In genomic region chr11:20363500-20364411, GRCh38 we compare ENCODE assay signal across 8 cellular contexts. TPM values are rescaled to one million over a fixed set of nuclear protein-coding genes. Genes with fewer than 3 reads are reported as not detected.
DNase-seq lines count a peak whose midpoint lies in the region; ATAC-seq and TF ChIP-seq lines count a peak whose summit lies in the region.

TSS of gene HTATIP2 (plus strand) at chr11:20363714. CDS start at chr11:20364238, 524 bp downstream.

- DNase-seq in NCI-H2029 (lab: John Stamatoyannopoulos, UW): peak; percentile 44
- no peak for DNase-seq in NCI-H2029 treated with DMSO at 0.1 percent for 48 hours (lab: John Stamatoyannopoulos, UW)
- DNase-seq in NCI-H446 treated with DMSO at 0.1 percent for 48 hours (lab: John Stamatoyannopoulos, UW): peak; percentile 9
- peak; percentile 63 for DNase-seq in activated T-cell treated with anti-CD3 and anti-CD28 coated beads for 24 hours (ENCODE audit: low read depth)
- no peak for DNase-seq in epithelial cell of proximal tubule (ENCODE audit: low read depth)
- DNase-seq in mucosa of gallbladder (ENCODE audit: low spot score): peak; percentile 73
- peak; percentile 66 for DNase-seq in stimulated activated CD8-positive, alpha-beta memory T cell treated with anti-CD3 and anti-CD28 coated beads, Interleukin-4, amount 100 ng/mL, for 24 hours (ENCODE audit: low read depth)

- peak; percentile 86 for ATAC-seq in HG02970 (IDR thresholded peaks at IDR 0.05; ENCODE audit: low FRiP score, unreplicated experiment)

- peak within 1 kb of the TSS; percentile 76 for H3K4me3 ChIP-seq in epithelial cell of proximal tubule (ENCODE audit: low read depth, low read length)

- no peak for TF ChIP-seq CTCF in epithelial cell of proximal tubule (conservative IDR thresholded peaks at IDR 0.05; ENCODE audit: low read depth, low read length)

RNA-seq across cellular contexts. Expression of gene HTATIP2, which starts in this region (rescaled TPM):
- total RNA-seq in epithelial cell of proximal tubule (48.8 and 67.6 TPM in 2 replicates), mucosa of gallbladder (90.6 TPM)

Comparison
In these comparisons a context has a peak if more than half of its experiments do, and no peak if none do; other contexts are left out.
1. DNase-seq: peak in NCI-H2029 (single experiment), NCI-H446 treated with DMSO at 0.1 percent for 48 hours (single experiment), activated T-cell treated with anti-CD3 and anti-CD28 coated beads for 24 hours (single experiment), mucosa of gallbladder (single experiment) and stimulated activated CD8-positive, alpha-beta memory T cell treated with anti-CD3 and anti-CD28 coated beads, Interleukin-4, amount 100 ng/mL, for 24 hours (single experiment); none in NCI-H2029 treated with DMSO at 0.1 percent for 48 hours (single experiment) and epithelial cell of proximal tubule (single experiment).